24 cellular contexts compared by ENCODE assay signal in the genomic region with DNA sequence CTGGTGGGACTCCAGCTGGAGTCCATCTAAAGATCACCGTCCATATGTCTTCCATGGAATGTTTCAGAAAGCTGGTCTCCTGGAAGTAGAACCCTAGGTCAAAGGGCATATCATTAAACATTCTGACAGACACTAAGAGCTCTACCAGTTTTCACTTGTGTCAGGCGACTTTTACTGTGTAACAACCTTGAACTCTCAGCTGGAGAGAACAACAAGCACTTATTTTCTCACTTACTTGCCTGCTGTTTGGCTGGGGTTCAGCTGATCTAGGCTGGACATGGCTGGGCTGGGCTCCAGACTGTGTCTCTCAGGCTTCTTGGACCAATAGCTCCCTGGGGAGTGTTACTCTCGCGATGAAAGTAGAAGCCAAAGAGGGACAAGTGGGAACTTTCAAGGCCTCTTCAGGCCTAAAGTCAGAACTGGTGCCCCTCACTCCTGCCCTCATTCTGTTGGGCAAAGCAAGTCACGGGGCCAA.
"Had no signal": no experiment of that assay in that cellular context is flagged by ENCODE, and none has a peak within 500 bp of the region (broad histone marks: within the 10 kb centered on the region; RNA-seq: fewer than 3 reads in every experiment).

No MANE protein-coding gene starts in this region.

- H3K4me3 ChIP-seq: coronary artery, dorsolateral prefrontal cortex, neural progenitor cell, sigmoid colon, suprapubic skin, transverse colon had no signal

- H3K27me3 Mint-ChIP-seq: activated naive CD8-positive, alpha-beta T cell; naive thymus-derived CD4-positive, alpha-beta T cell; stimulated activated naive B cell treated with anti-CD40 and anti-IgM and Interleukin-4, amounts not matched to agents 10 μg/mL and 1 μg/mL and 100 μg/mL, for 72 hours had no signal

- H3K36me3 ChIP-seq: neural progenitor cell, sigmoid colon, suprapubic skin, transverse colon had no signal

- H3K36me3 Mint-ChIP-seq: activated naive CD8-positive, alpha-beta T cell; naive thymus-derived CD4-positive, alpha-beta T cell; neural progenitor cell had no signal

- ATAC-seq: naive thymus-derived CD4-positive, alpha-beta T cell; stimulated activated naive B cell treated with anti-CD40 and anti-IgM and Interleukin-4, amounts not matched to agents 10 μg/mL and 1 μg/mL and 100 μg/mL, for 72 hours had no signal

- H3K9me3 ChIP-seq: sigmoid colon, suprapubic skin, transverse colon had no signal

- H3K27ac Mint-ChIP-seq: activated naive CD8-positive, alpha-beta T cell; naive thymus-derived CD4-positive, alpha-beta T cell; neural progenitor cell; stimulated activated naive B cell treated with anti-CD40 and anti-IgM and Interleukin-4, amounts not matched to agents 10 μg/mL and 1 μg/mL and 100 μg/mL, for 72 hours had no signal

- FAIRE-seq: small intestine, TTC549, urothelium cell line had no signal

- DNase-seq: activated CD4-positive, alpha-beta T cell treated with anti-CD3 and anti-CD28 coated beads for 4 hours; activated CD4-positive, alpha-beta T cell treated with anti-CD3 and anti-CD28 coated beads, Interleukin-2, amount 50 U/mL, for 4 hours; activated effector memory CD4-positive, alpha-beta T cell treated with Interleukin-2 at 50 U/mL for 16 hours; activated naive CD4-positive, alpha-beta T cell treated with Interleukin-2 at 50 U/mL for 16 hours; cerebellar nuclear complex; dorsolateral prefrontal cortex; effector memory CD4-positive, alpha-beta T cell; foreskin fibroblast; kidney glomerular epithelial cell; midbrain; naive thymus-derived CD4-positive, alpha-beta T cell; occipital lobe; sigmoid colon; small intestine; stimulated activated CD4-positive, alpha-beta T cell treated with anti-CD3 and anti-CD28 coated beads, Interleukin-1b, Interleukin-23, amount 100 ng/mL, for 48 hours; stimulated activated naive B cell treated with anti-CD40 and anti-IgM and Interleukin-4, amounts not matched to agents 10 μg/mL and 1 μg/mL and 100 μg/mL, for 72 hours; transverse colon had no signal

- H3K9me3 Mint-ChIP-seq: neural progenitor cell; stimulated activated naive B cell treated with anti-CD40 and anti-IgM and Interleukin-4, amounts not matched to agents 10 μg/mL and 1 μg/mL and 100 μg/mL, for 72 hours had no signal

- H2AFZ ChIP-seq: neural progenitor cell had no signal

- H3K4me1 ChIP-seq: neural progenitor cell had no signal

- H3K27ac ChIP-seq: coronary artery, neural progenitor cell, sigmoid colon, suprapubic skin, transverse colon, VCaP had no signal

- H3K4me3 Mint-ChIP-seq: activated naive CD8-positive, alpha-beta T cell; naive thymus-derived CD4-positive, alpha-beta T cell; stimulated activated naive B cell treated with anti-CD40 and anti-IgM and Interleukin-4, amounts not matched to agents 10 μg/mL and 1 μg/mL and 100 μg/mL, for 72 hours had no signal

- H3K9ac ChIP-seq: neural progenitor cell had no signal

- H3K27me3 ChIP-seq: dorsolateral prefrontal cortex, neural progenitor cell, sigmoid colon, suprapubic skin, transverse colon had no signal

- H3K4me2 ChIP-seq: neural progenitor cell had no signal
